In genomic region chr10:124005991-124006392, GRCh38 we compare ENCODE assay signal across 12 cellular contexts.
A peak's percentile ranks its signal among the peaks of the same experiment; 100 is the strongest.
DNase-seq lines count a peak whose midpoint lies in the region; ATAC-seq lines count a peak whose summit lies in the region.
"Had no signal": no experiment of that assay in that cellular context is flagged by ENCODE, and none has a peak within 500 bp of the region (broad histone marks: within the 10 kb centered on the region; RNA-seq: fewer than 3 reads in every experiment).

No MANE protein-coding gene starts in this region.

- no peak overlapping the region for H3K27ac Mint-ChIP-seq in activated naive CD8-positive, alpha-beta T cell treated with anti-CD3 and anti-CD28 coated beads for 36 hours
- H3K27ac Mint-ChIP-seq: stimulated activated memory B cell treated with anti-CD40 and anti-IgM and Interleukin-4, amounts not matched to agents 10 μg/mL and 1 μg/mL and 100 μg/mL, for 72 hours had no signal

- no peaks in the 10 kb centered on the region for H3K36me3 Mint-ChIP-seq in activated naive CD8-positive, alpha-beta T cell treated with anti-CD3 and anti-CD28 coated beads for 36 hours
- H3K36me3 Mint-ChIP-seq: CD4-positive, alpha-beta memory T cell had no signal

- H3K4me1 Mint-ChIP-seq in activated naive CD8-positive, alpha-beta T cell treated with anti-CD3 and anti-CD28 coated beads for 36 hours, result no peaks in the 10 kb centered on the region
- H3K4me1 Mint-ChIP-seq: CD4-positive, alpha-beta memory T cell; stimulated activated memory B cell treated with anti-CD40 and anti-IgM and Interleukin-4, amounts not matched to agents 10 μg/mL and 1 μg/mL and 100 μg/mL, for 72 hours had no signal

- H3K4me3 Mint-ChIP-seq in activated naive CD8-positive, alpha-beta T cell treated with anti-CD3 and anti-CD28 coated beads for 36 hours, result no peak overlapping the region
- H3K4me3 Mint-ChIP-seq: CD4-positive, alpha-beta memory T cell; stimulated activated memory B cell treated with anti-CD40 and anti-IgM and Interleukin-4, amounts not matched to agents 10 μg/mL and 1 μg/mL and 100 μg/mL, for 72 hours had no signal

- H3K9me3 Mint-ChIP-seq in activated naive CD8-positive, alpha-beta T cell treated with anti-CD3 and anti-CD28 coated beads for 36 hours, result no peaks in the 10 kb centered on the region
- H3K9me3 Mint-ChIP-seq: stimulated activated memory B cell treated with anti-CD40 and anti-IgM and Interleukin-4, amounts not matched to agents 10 μg/mL and 1 μg/mL and 100 μg/mL, for 72 hours had no signal

- intact Hi-C loops in sciatic nerve (cut with DNase I), result no loop called here

- no peak for ATAC-seq in sciatic nerve
- ATAC-seq: Right ventricle myocardium inferior; stimulated activated memory B cell treated with anti-CD40 and anti-IgM and Interleukin-4, amounts not matched to agents 10 μg/mL and 1 μg/mL and 100 μg/mL, for 72 hours had no signal

- peaks cover 3% of the 10 kb centered on the region for H3K27me3 Mint-ChIP-seq in activated naive CD8-positive, alpha-beta T cell treated with anti-CD3 and anti-CD28 coated beads for 36 hours
- H3K27me3 Mint-ChIP-seq: CD4-positive, alpha-beta memory T cell; stimulated activated memory B cell treated with anti-CD40 and anti-IgM and Interleukin-4, amounts not matched to agents 10 μg/mL and 1 μg/mL and 100 μg/mL, for 72 hours had no signal

- peak; percentile 28 for DNase-seq in DMS79 (lab: John Stamatoyannopoulos, UW)
- DNase-seq in NCI-H2107 treated with DMSO at 0.1 percent for 48 hours (lab: John Stamatoyannopoulos, UW; ENCODE audit: unreplicated experiment), result peak; percentile 51
- peak; percentile 31 for DNase-seq in fibroblast of peridontal ligament (ENCODE audit: extremely low read depth)
- DNase-seq in sciatic nerve (ENCODE audit: low spot score), result peak; percentile 45
- no peak for DNase-seq in stimulated activated CD4-positive, alpha-beta T cell treated with anti-CD3 and anti-CD28 coated beads, Interleukin-2, amount 100 ng/mL, for 48 hours
- no peak for DNase-seq in SHP77 treated with DMSO at 0.1 percent for 48 hours (lab: John Stamatoyannopoulos, UW)
- no peak for DNase-seq in activated naive CD8-positive, alpha-beta T cell treated with anti-CD3 and anti-CD28 coated beads for 36 hours
- DNase-seq: CD4-positive, alpha-beta memory T cell; NCI-H524 treated with DMSO at 0.1 percent for 48 hours; stimulated activated CD4-positive, alpha-beta T cell treated with anti-CD3 and anti-CD28 coated beads, Interleukin-4, amount 100 ng/mL, for 24 hours had no signal

Comparison
In these comparisons a context has a peak if more than half of its experiments do, and no peak if none do; other contexts are left out.
1. DNase-seq: peak in DMS79 (single experiment), NCI-H2107 treated with DMSO at 0.1 percent for 48 hours (single experiment), fibroblast of peridontal ligament (single experiment) and sciatic nerve (single experiment); none in stimulated activated CD4-positive, alpha-beta T cell treated with anti-CD3 and anti-CD28 coated beads, Interleukin-2, amount 100 ng/mL, for 48 hours (0 of 2), SHP77 treated with DMSO at 0.1 percent for 48 hours (single experiment) and activated naive CD8-positive, alpha-beta T cell treated with anti-CD3 and anti-CD28 coated beads for 36 hours (single experiment).